12 cellular contexts compared by ENCODE assay signal in genomic region chr5:14728109-14728938, GRCh38.
DNase-seq lines count a peak whose midpoint lies in the region; ATAC-seq and TF ChIP-seq lines count a peak whose summit lies in the region.
"Had no signal": no experiment of that assay in that cellular context is flagged by ENCODE, and none has a peak within 500 bp of the region (broad histone marks: within the 10 kb centered on the region; RNA-seq: fewer than 3 reads in every experiment).

No MANE protein-coding gene starts in this region.

- H4K91ac ChIP-seq in neuronal stem cell (ENCODE audit: low read depth, low read length, poor library complexity) = no peak overlapping the region

- CTCF ChIA-PET in RWPE1 (lab: Yijun Ruan, JAX) = interaction anchor here (0.7 to 3.7 kb wide), 8 partner anchors 34 to 281 kb away, joined by 3 to 29 read pairs (median 6); partner anchors contain the start of gene ANKH

- H3K27ac ChIP-seq in RWPE1 (0 out of 2 replicates have a peak overlapping the region, but pooled peaks have one; percentile 3), neuronal stem cell (replicated peaks; ENCODE audit: low read length) (peak overlapping the region; percentile 77), foreskin keratinocyte (no peak overlapping the region)
- H3K27ac ChIP-seq: pancreas, uterus had no signal

- H3K27me3 ChIP-seq in neuronal stem cell (ENCODE audit: control insufficient read depth in 3 of 3, insufficient read depth in 3 of 3, low read depth in 1 of 3, low read length in 3 of 3) (no peaks in the 10 kb centered on the region), foreskin keratinocyte (no peaks in the 10 kb centered on the region)
- H3K27me3 ChIP-seq: pancreas, uterus had no signal

- TF ChIP-seq CTCF in RWPE1 (conservative IDR thresholded peaks at IDR 0.05; ENCODE audit: low read depth) (no peak), foreskin keratinocyte (conservative IDR thresholded peaks at IDR 0.05) (no peak)

- H2AFZ ChIP-seq in neuronal stem cell (ENCODE audit: low read length) = peak overlapping the region; percentile 46

- DNase-seq in ELF-1 (ENCODE audit: low read depth, low spot score) (peak; percentile 92), RWPE1 (ENCODE audit: low spot score) (no peak), hippocampal formation (lab: John Stamatoyannopoulos, UW) (peak; percentile 80 to 83), neuronal stem cell (ENCODE audit: low spot score) (peak; percentile 88), SHP77 (lab: John Stamatoyannopoulos, UW) (no peak), activated gamma-delta T cell (lab: John Stamatoyannopoulos, UW) (no peak), foreskin keratinocyte (no peak), erythroblast (lab: John Stamatoyannopoulos, UW) (no peak)
- DNase-seq: SIG-M5 had no signal

- peak overlapping the region; percentile 48 for H2BK120ac ChIP-seq in neuronal stem cell (ENCODE audit: low read depth, low read length)

- H3K23ac ChIP-seq in neuronal stem cell (ENCODE audit: low read depth, low read length, poor library complexity) = peak overlapping the region; percentile 29

- no peak overlapping the region for H2BK5ac ChIP-seq in neuronal stem cell (ENCODE audit: low read length)

- H3K4ac ChIP-seq in neuronal stem cell (ENCODE audit: low read length) = no peak overlapping the region

- POLR2A ChIA-PET in RWPE1 (lab: Yijun Ruan, JAX; ENCODE audit: low non-redundant PET) = no interaction called here

- ATAC-seq in foreskin keratinocyte = no peak

- peak overlapping the region; percentile 35 for H3K4me2 ChIP-seq in neuronal stem cell (ENCODE audit: insufficient read depth, low read length, poor library complexity, severe bottlenecking)

- peaks cover 0 to 3% of the 10 kb centered on the region in 2 donors for H3K9me3 ChIP-seq in neuronal stem cell (replicated peaks in 1 of 2; ENCODE audit: control insufficient read depth in 2 of 2, insufficient read depth in 1 of 2, low read depth in 1 of 2, low read length in 2 of 2)
- H3K9me3 ChIP-seq: pancreas, uterus had no signal

- no peaks in the 10 kb centered on the region for H3K36me3 ChIP-seq in neuronal stem cell (replicated peaks in 1 of 2; ENCODE audit: control insufficient read depth in 2 of 2, insufficient read depth in 2 of 2, low read length in 2 of 2)
- H3K36me3 ChIP-seq: pancreas, uterus had no signal

- H2AK5ac ChIP-seq in neuronal stem cell (ENCODE audit: low read depth, low read length) = peak overlapping the region; percentile 89

- H2BK12ac ChIP-seq in neuronal stem cell (ENCODE audit: low read length) = peak overlapping the region; percentile 12

- no peak overlapping the region for H3K9ac ChIP-seq in neuronal stem cell (ENCODE audit: low read depth, low read length, poor library complexity)

- peaks cover 18 to 24% of the 10 kb centered on the region in 2 donors for H3K4me1 ChIP-seq in neuronal stem cell (ENCODE audit: control insufficient read depth in 2 of 2, insufficient read depth in 1 of 2, low read depth in 1 of 2, low read length in 2 of 2)
- no peaks in the 10 kb centered on the region for H3K4me1 ChIP-seq in foreskin keratinocyte
- H3K4me1 ChIP-seq: pancreas had no signal

- H3K18ac ChIP-seq in neuronal stem cell (ENCODE audit: low read length) = peak overlapping the region; percentile 77

- no peak overlapping the region for H3K4me3 ChIP-seq in neuronal stem cell (ENCODE audit: low read length in 2 of 2)
- H3K4me3 ChIP-seq: K562, pancreas, uterus had no signal

- no CpG with 5 or more reads among the region's 20 CpGs for WGBS in neuronal stem cell (ENCODE audit: extremely low coverage in 2 of 2, insufficient read length in 2 of 2, insufficient replicate concordance in 1 of 2), 2 donors

- H2BK15ac ChIP-seq in neuronal stem cell (ENCODE audit: low read length) = no peak overlapping the region

- H3K79me1 ChIP-seq in neuronal stem cell (ENCODE audit: low read depth, low read length) = no peaks in the 10 kb centered on the region

- no peak overlapping the region for H4K8ac ChIP-seq in neuronal stem cell (ENCODE audit: low read depth, low read length)

- TF ChIP-seq POLR2A in erythroblast (IDR thresholded peaks at IDR 0.05; ENCODE audit: low read length) = no peak

- H3K14ac ChIP-seq in neuronal stem cell (ENCODE audit: low read length) = no peak overlapping the region

Comparison
In these comparisons a context has a peak if more than half of its experiments do, and no peak if none do; other contexts are left out.
1. DNase-seq: peak in ELF-1 (single experiment), hippocampal formation (2 of 2) and neuronal stem cell (single experiment); none in RWPE1 (single experiment), SHP77 (0 of 2), activated gamma-delta T cell (single experiment), foreskin keratinocyte (0 of 2) and erythroblast (0 of 2).